In the genomic region with DNA sequence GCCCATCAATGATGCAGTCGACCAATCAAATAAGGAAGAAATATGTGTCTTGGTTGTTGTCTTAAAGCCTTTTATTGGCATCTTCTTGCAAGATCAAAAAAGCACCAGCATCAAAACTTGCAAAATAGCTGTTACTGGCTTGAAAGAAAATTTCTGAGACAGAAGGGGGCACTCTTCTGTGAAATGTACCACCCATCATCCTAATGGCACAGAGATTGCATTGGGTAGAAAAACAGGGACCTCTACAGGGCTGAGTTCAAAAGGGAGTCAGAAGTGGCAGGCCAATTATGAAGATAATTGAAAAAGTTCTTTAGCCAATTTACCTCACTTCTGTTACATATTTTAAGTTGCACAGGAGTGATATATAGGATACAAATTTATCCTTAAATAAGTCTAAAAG, we compare ENCODE assay signal across 12 cellular contexts.
DNase-seq lines count a peak whose midpoint lies in the region; ATAC-seq, FAIRE-seq and TF ChIP-seq lines count a peak whose summit lies in the region.
"Had no signal": no experiment of that assay in that cellular context is flagged by ENCODE, and none has a peak within 500 bp of the region (broad histone marks: within the 10 kb centered on the region; RNA-seq: fewer than 3 reads in every experiment).

No MANE protein-coding gene starts in this region.

- H3K9me1 ChIP-seq in K562 (ENCODE audit: control insufficient read depth, insufficient read depth, low read length), result no peaks in the 10 kb centered on the region

- H3K9me3 ChIP-seq in HepG2 (ENCODE audit: low read length), result no peaks in the 10 kb centered on the region
- H3K9me3 ChIP-seq in right lobe of liver, result no peaks in the 10 kb centered on the region
- no peaks in the 10 kb centered on the region for H3K9me3 ChIP-seq in K562 (replicated peaks; ENCODE audit: control insufficient read depth, insufficient read depth, low read depth, low read length)
- H3K9me3 ChIP-seq: ascending aorta had no signal

- peak; percentile 61; the same call in 2 of the 3 replicates for ATAC-seq in HepG2
- ATAC-seq in right lobe of liver, result no peak
- no peak for ATAC-seq in K562
- ATAC-seq: activated CD8-positive, alpha-beta T cell treated with anti-CD3 and anti-CD28 coated beads, Interleukin-2, amount 10 ng/mL, durations not matched to agents 7 days and 5 days had no signal

- H3K79me2 ChIP-seq in HepG2 (ENCODE audit: insufficient read depth, low read length) (no peaks in the 10 kb centered on the region), K562 (ENCODE audit: control insufficient read depth, insufficient read depth, low read length) (no peaks in the 10 kb centered on the region)

- FAIRE-seq in HepG2 (lab: Jason Lieb, UNC) (no peak), K562 (lab: Jason Lieb, UNC) (no peak)
- FAIRE-seq: islet of Langerhans had no signal

- DNase-seq in HepG2 (ENCODE audit: low spot score) (peak; percentile 6), right lobe of liver (no peak), NAMALWA (ENCODE audit: low spot score) (peak; percentile 66), K562 (ENCODE audit: extremely low read depth in 1 of 4, low spot score in 3 of 4) (peak in 1 of 4 experiments; percentile 3), UCSD-AML1 (lab: John Stamatoyannopoulos, UW; ENCODE audit: unreplicated experiment) (no peak), EL (no peak), type B pancreatic cell (ENCODE audit: extremely low spot score, unreplicated experiment) (no peak)
- no peak for DNase-seq in activated CD4-positive, alpha-beta T cell treated with anti-CD3 and anti-CD28 coated beads for 4 hours
- DNase-seq: activated CD8-positive, alpha-beta T cell treated with anti-CD3 and anti-CD28 coated beads, Interleukin-2, amount 10 ng/mL, durations not matched to agents 7 days and 5 days; activated effector memory CD4-positive, alpha-beta T cell treated with Interleukin-2 at 50 U/mL for 16 hours had no signal

- H3K27me3 ChIP-seq in HepG2 (ENCODE audit: control insufficient read depth in 1 of 2, insufficient read depth in 2 of 2, low read length in 2 of 2) (no peaks in the 10 kb centered on the region), right lobe of liver (no peaks in the 10 kb centered on the region), K562 (ENCODE audit: control insufficient read depth in 2 of 2, insufficient read depth in 2 of 2, low read length in 2 of 2) (no peaks in the 10 kb centered on the region)
- H3K27me3 ChIP-seq: ascending aorta had no signal

- TF ChIP-seq EP300 in HepG2 (IDR thresholded peaks at IDR 0.05; ENCODE audit: low read depth in 2 of 2, low read length in 2 of 2) (no peak), HepG2 (CRISPR knock-in tag; IDR thresholded peaks at IDR 0.05; ENCODE audit: borderline replicate concordance) (no peak), K562 (IDR thresholded peaks at IDR 0.05; ENCODE audit: low read length) (no peak)

- no peaks in the 10 kb centered on the region for H3K9me3 Mint-ChIP-seq in type B pancreatic cell

- TF ChIP-seq RAD21 in HepG2 (CRISPR knock-in tag; IDR thresholded peaks at IDR 0.05) (no peak), K562 (CRISPR knock-in tag; conservative IDR thresholded peaks at IDR 0.05 in 1 of 2, IDR thresholded peaks at IDR 0.05 in 1 of 2) (peak in 1 of 2 experiments; percentile 18; a peak in 1 of 4 replicates)

- H3K27ac ChIP-seq in HepG2 (ENCODE audit: extremely low read length, insufficient read depth, low read length) (no peak overlapping the region), right lobe of liver (no peak overlapping the region), K562 (ENCODE audit: extremely low read depth, low read depth, low read length) (no peak overlapping the region)
- H3K27ac ChIP-seq: ascending aorta had no signal

- intact Hi-C loops in HepG2 (cut with micrococcal nuclease; ENCODE audit: unreplicated experiment), result loop anchor here (5.0 kb wide), 1 partner anchor 770 kb away; no protein-coding TSS in a partner anchor
- intact Hi-C loops in right lobe of liver (cut with DNase I), result no loop called here
- intact Hi-C loops in K562 (cut with micrococcal nuclease), result no loop called here

- no peaks in the 10 kb centered on the region for H3K36me3 Mint-ChIP-seq in type B pancreatic cell

- 0% methylated on average over 1 of the region's 1 CpG for WGBS in HepG2 (ENCODE audit: low lambda C conversion rate)
- WGBS in right lobe of liver (ENCODE audit: insufficient coverage, low coverage, low lambda C conversion rate, missing lambda C conversion rate), result 0% methylated on average over 1 of the region's 1 CpG
- 0% methylated on average over 1 of the region's 1 CpG for WGBS in K562 (ENCODE audit: insufficient coverage, low coverage, missing lambda C conversion rate)

- CTCF ChIA-PET in HepG2 (lab: Yijun Ruan, JAX; ENCODE audit: low intra/inter-chr PET ratio, low total read pairs), result no interaction called here
- CTCF ChIA-PET in K562 (lab: Yijun Ruan, JAX; ENCODE audit: low intra/inter-chr PET ratio), result no interaction called here

- no peak for TF ChIP-seq POLR2A in HepG2 (IDR thresholded peaks at IDR 0.05; ENCODE audit: insufficient read depth in 1 of 2, low read depth in 2 of 2, low read length in 2 of 2)
- TF ChIP-seq POLR2A in right lobe of liver (IDR thresholded peaks at IDR 0.05), result no peak
- no peak for TF ChIP-seq POLR2A in K562 (conservative IDR thresholded peaks at IDR 0.05)

- H3K4me1 Mint-ChIP-seq in type B pancreatic cell (ENCODE audit: unreplicated experiment), result no peaks in the 10 kb centered on the region

- H3K4me2 ChIP-seq in HepG2 (ENCODE audit: low read depth, low read length) (no peak overlapping the region), K562 (ENCODE audit: insufficient read depth, low read length) (no peak overlapping the region)

- H3K4me3 Mint-ChIP-seq in type B pancreatic cell, result no peak overlapping the region
- H3K4me3 Mint-ChIP-seq: activated CD8-positive, alpha-beta T cell treated with anti-CD3 and anti-CD28 coated beads, Interleukin-2, amount 10 ng/mL, durations not matched to agents 7 days and 5 days had no signal

- H2AFZ ChIP-seq in HepG2 (ENCODE audit: low read length), result no peak overlapping the region
- H2AFZ ChIP-seq in K562 (ENCODE audit: low read depth, low read length), result no peak overlapping the region

- no peaks in the 10 kb centered on the region for H3K27me3 Mint-ChIP-seq in type B pancreatic cell

- in situ Hi-C loops in HepG2 (cut with HindIII; ENCODE audit: extremely low pct_ligation_motif_present, low pct_unique_long_range_greater_than_20kb) (no loop called here), K562 (cut with MboI) (no loop called here)

- BruUV-seq in HepG2 (replicated peaks; lab: Mats Ljungman, UMichigan) (no TSS peak), K562 (replicated peaks; lab: Mats Ljungman, UMichigan) (no TSS peak)

- H4K20me1 ChIP-seq in HepG2 (ENCODE audit: insufficient read depth, low read length) (no peaks in the 10 kb centered on the region), K562 (replicated peaks; ENCODE audit: control insufficient read depth, insufficient read depth, low read length) (no peaks in the 10 kb centered on the region)

- H3K36me3 ChIP-seq in HepG2 (replicated peaks in 1 of 2; ENCODE audit: control insufficient read depth in 1 of 2, insufficient read depth in 2 of 2, low read length in 2 of 2), result no peaks in the 10 kb centered on the region
- H3K36me3 ChIP-seq in right lobe of liver, result no peaks in the 10 kb centered on the region
- no peaks in the 10 kb centered on the region for H3K36me3 ChIP-seq in K562 (ENCODE audit: control insufficient read depth, insufficient read depth, low read length)
- H3K36me3 ChIP-seq: ascending aorta had no signal

- H3K4me3 ChIP-seq in HepG2 (replicated peaks in 1 of 3; ENCODE audit: insufficient read depth in 1 of 3, low read depth in 2 of 3, low read length in 3 of 3) (no peak overlapping the region), right lobe of liver (no peak overlapping the region), K562 (no peak overlapping the region)
- H3K4me3 ChIP-seq: ascending aorta had no signal

- TF ChIP-seq CTCF in HepG2 (CRISPR knock-in tag; IDR thresholded peaks at IDR 0.05) (peak; percentile 8; the same call in 1 of the 2 replicates), right lobe of liver (IDR thresholded peaks at IDR 0.05) (no peak), K562 (IDR thresholded peaks at IDR 0.05 in 2 of 3, conservative IDR thresholded peaks at IDR 0.05 in 1 of 3; ENCODE audit: insufficient read depth in 2 of 3, low read depth in 1 of 3, low read length in 3 of 3) (peak in 2 of 3 experiments; percentile 40 to 49; a peak in 3 of 6 replicates), type B pancreatic cell (conservative IDR thresholded peaks at IDR 0.05) (no peak)

- POLR2A ChIA-PET in HepG2 (lab: Yijun Ruan, JAX), result no interaction called here
- POLR2A ChIA-PET in K562 (lab: Yijun Ruan, JAX), result no interaction called here

- no peak overlapping the region for H3K27ac Mint-ChIP-seq in type B pancreatic cell
- H3K27ac Mint-ChIP-seq: activated CD8-positive, alpha-beta T cell treated with anti-CD3 and anti-CD28 coated beads, Interleukin-2, amount 10 ng/mL, durations not matched to agents 7 days and 5 days had no signal

- H3K9ac ChIP-seq in HepG2 (ENCODE audit: insufficient read depth, low read depth, low read length), result no peak overlapping the region
- no peak overlapping the region for H3K9ac ChIP-seq in K562 (ENCODE audit: insufficient read depth in 1 of 2, low read depth in 2 of 2, low read length in 2 of 2)

- H3K4me1 ChIP-seq in HepG2 (ENCODE audit: insufficient read depth, low read length) (no peaks in the 10 kb centered on the region), right lobe of liver (no peaks in the 10 kb centered on the region), K562 (replicated peaks in 1 of 2; ENCODE audit: control insufficient read depth in 2 of 2, insufficient read depth in 2 of 2, low read length in 2 of 2) (no peaks in the 10 kb centered on the region)
- H3K4me1 ChIP-seq: ascending aorta had no signal

TF ChIP-seq in K562, 482 proteins besides CTCF, POLR2A, EP300 and RAD21 (continues in another document):
- TF ChIP-seq SRSF1 (IDR thresholded peaks at IDR 0.05; ENCODE audit: low read depth, low read length), result no peak
- no peak for TF ChIP-seq ZBTB49 (CRISPR knock-in tag; IDR thresholded peaks at IDR 0.05; ENCODE audit: borderline replicate concordance)
- no peak for TF ChIP-seq GTF2A2 (tag; IDR thresholded peaks at IDR 0.05)

Comparison
In these comparisons a context has a peak if more than half of its experiments do, and no peak if none do; other contexts are left out.
1. DNase-seq: peak in HepG2 (single experiment) and NAMALWA (single experiment); none in right lobe of liver (0 of 3), UCSD-AML1 (single experiment), activated CD4-positive, alpha-beta T cell treated with anti-CD3 and anti-CD28 coated beads for 4 hours (0 of 2), EL (single experiment) and type B pancreatic cell (single experiment).
2. CTCF ChIP-seq: peak in HepG2 (single experiment) and K562 (2 of 3); none in right lobe of liver (0 of 4) and type B pancreatic cell (single experiment).
3. Of the 241 proteins assayed by ChIP-seq in both HepG2 and K562: peak only in HepG2: none; only in K562: none; in both: CTCF; in neither: 239; mixed calls (peak in some experiments, not most) for 1.